Comparison of ENCODE assay signal across 2 cellular contexts in the genomic region with DNA sequence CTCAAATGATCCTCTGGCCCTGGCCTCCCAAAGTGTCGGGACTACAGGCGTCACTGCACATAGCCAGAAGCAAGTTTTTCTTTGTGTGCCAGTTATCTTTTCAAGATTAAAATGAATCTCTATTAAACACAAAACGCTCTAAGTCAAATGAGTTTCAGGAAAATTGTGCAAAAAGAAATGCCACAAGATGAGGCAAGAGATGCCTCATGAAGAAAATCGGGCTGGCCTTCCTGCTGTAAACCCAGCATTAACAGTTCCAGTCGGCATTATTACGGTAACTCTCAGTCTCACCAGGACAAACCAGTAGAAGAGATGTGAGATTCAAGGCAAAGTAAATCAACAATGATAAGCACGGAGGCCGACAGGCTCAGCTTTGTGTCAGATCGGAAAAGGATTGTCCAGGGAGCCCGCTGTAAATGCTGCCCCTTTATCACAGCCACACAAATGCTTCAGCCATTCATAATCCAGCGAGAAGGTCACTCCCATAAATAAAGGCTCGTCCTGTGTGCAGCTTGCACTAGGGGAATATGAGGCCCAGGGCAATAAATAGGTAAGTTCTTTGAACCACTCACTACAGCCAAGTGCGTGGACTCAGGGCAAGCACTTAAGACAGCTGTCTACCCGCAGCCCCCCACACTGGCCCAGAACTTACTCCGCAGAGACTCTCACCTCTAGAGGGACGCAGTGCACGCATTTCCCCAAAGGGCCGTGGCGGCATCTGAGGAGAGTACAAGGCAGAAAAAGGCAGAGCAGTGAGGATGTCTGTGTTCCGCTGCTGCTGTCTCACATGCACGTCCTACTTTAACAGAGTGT.
TF ChIP-seq lines count a peak whose summit lies in the region.

No MANE protein-coding gene starts in this region.

TF ChIP-seq in GM23338, 12 proteins besides CTCF, POLR2A, EP300 and RAD21:
- no peak for TF ChIP-seq EZH2 (IDR thresholded peaks at IDR 0.05; ENCODE audit: low read depth, unreplicated experiment)
- TF ChIP-seq STAT1 (IDR thresholded peaks at IDR 0.05; ENCODE audit: unreplicated experiment), result no peak
- TF ChIP-seq, protein P1, sequence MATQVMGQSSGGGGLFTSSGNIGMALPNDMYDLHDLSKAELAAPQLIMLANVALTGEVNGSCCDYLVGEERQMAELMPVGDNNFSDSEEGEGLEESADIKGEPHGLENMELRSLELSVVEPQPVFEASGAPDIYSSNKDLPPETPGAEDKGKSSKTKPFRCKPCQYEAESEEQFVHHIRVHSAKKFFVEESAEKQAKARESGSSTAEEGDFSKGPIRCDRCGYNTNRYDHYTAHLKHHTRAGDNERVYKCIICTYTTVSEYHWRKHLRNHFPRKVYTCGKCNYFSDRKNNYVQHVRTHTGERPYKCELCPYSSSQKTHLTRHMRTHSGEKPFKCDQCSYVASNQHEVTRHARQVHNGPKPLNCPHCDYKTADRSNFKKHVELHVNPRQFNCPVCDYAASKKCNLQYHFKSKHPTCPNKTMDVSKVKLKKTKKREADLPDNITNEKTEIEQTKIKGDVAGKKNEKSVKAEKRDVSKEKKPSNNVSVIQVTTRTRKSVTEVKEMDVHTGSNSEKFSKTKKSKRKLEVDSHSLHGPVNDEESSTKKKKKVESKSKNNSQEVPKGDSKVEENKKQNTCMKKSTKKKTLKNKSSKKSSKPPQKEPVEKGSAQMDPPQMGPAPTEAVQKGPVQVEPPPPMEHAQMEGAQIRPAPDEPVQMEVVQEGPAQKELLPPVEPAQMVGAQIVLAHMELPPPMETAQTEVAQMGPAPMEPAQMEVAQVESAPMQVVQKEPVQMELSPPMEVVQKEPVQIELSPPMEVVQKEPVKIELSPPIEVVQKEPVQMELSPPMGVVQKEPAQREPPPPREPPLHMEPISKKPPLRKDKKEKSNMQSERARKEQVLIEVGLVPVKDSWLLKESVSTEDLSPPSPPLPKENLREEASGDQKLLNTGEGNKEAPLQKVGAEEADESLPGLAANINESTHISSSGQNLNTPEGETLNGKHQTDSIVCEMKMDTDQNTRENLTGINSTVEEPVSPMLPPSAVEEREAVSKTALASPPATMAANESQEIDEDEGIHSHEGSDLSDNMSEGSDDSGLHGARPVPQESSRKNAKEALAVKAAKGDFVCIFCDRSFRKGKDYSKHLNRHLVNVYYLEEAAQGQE (IDR thresholded peaks at IDR 0.05; ENCODE audit: unreplicated experiment), result no peak
- no peak for TF ChIP-seq ZNF114 (CRISPR knock-in tag; IDR thresholded peaks at IDR 0.05)
- no peak for TF ChIP-seq NANOG (IDR thresholded peaks at IDR 0.05; ENCODE audit: borderline replicate concordance)
- no peak for TF ChIP-seq POLR2AphosphoS5 (IDR thresholded peaks at IDR 0.05; ENCODE audit: low read depth)

TF ChIP-seq in WTC11, 78 proteins besides CTCF, POLR2A, EP300 and RAD21:
- TF ChIP-seq EMX1 (CRISPR knock-in tag; IDR thresholded peaks at IDR 0.05) (no peak), ELF4 (CRISPR knock-in tag; IDR thresholded peaks at IDR 0.05; ENCODE audit: low read depth) (no peak), RELA (CRISPR knock-in tag; IDR thresholded peaks at IDR 0.05; ENCODE audit: borderline replicate concordance) (no peak), NR3C1 (CRISPR knock-in tag; conservative IDR thresholded peaks at IDR 0.05; ENCODE audit: low read depth) (no peak), PRRX2 (CRISPR knock-in tag; IDR thresholded peaks at IDR 0.05) (no peak), FOXK1 (CRISPR knock-in tag; IDR thresholded peaks at IDR 0.05) (no peak), ZNF219 (CRISPR knock-in tag; IDR thresholded peaks at IDR 0.05; ENCODE audit: borderline replicate concordance) (no peak), FOXJ3 (CRISPR knock-in tag; IDR thresholded peaks at IDR 0.05; ENCODE audit: borderline replicate concordance) (no peak), CREM (CRISPR knock-in tag; IDR thresholded peaks at IDR 0.05) (no peak)
- TF ChIP-seq, protein P2, sequence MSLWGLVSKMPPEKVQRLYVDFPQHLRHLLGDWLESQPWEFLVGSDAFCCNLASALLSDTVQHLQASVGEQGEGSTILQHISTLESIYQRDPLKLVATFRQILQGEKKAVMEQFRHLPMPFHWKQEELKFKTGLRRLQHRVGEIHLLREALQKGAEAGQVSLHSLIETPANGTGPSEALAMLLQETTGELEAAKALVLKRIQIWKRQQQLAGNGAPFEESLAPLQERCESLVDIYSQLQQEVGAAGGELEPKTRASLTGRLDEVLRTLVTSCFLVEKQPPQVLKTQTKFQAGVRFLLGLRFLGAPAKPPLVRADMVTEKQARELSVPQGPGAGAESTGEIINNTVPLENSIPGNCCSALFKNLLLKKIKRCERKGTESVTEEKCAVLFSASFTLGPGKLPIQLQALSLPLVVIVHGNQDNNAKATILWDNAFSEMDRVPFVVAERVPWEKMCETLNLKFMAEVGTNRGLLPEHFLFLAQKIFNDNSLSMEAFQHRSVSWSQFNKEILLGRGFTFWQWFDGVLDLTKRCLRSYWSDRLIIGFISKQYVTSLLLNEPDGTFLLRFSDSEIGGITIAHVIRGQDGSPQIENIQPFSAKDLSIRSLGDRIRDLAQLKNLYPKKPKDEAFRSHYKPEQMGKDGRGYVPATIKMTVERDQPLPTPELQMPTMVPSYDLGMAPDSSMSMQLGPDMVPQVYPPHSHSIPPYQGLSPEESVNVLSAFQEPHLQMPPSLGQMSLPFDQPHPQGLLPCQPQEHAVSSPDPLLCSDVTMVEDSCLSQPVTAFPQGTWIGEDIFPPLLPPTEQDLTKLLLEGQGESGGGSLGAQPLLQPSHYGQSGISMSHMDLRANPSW (CRISPR knock-in tag; conservative IDR thresholded peaks at IDR 0.05; ENCODE audit: low read depth), result no peak
